Comparison of ENCODE assay signal across 6 cellular contexts in the genomic region with DNA sequence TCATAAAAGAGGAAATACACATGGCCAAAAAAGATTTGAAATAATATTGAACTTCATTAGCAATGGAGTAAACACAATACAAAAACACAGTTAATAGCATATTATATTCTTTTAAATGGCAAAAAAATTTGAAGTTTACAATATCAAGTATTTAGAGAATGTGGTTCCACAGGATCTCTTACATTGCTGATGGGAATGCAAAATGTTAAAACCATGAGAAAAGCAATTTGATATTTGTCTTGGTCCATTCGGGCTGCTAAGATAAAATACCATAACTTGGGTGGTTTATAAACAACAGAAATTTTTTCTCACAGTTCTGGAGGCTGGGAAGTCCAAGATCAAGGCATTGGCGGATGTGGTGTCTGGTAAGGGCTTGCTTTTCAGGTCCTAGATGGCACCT.
"Had no signal": no experiment of that assay in that cellular context is flagged by ENCODE, and none has a peak within 500 bp of the region (broad histone marks: within the 10 kb centered on the region; RNA-seq: fewer than 3 reads in every experiment).

No MANE protein-coding gene starts in this region.

- DNase-seq: H9, HCEC 1CT, KG1 had no signal

- H3K4me3 Mint-ChIP-seq: GM23338, H9, IgD-negative memory B cell had no signal

- ATAC-seq: GM23338, K562 had no signal

- H3K9me3 Mint-ChIP-seq: GM23338, IgD-negative memory B cell had no signal

- H3K27me3 Mint-ChIP-seq: IgD-negative memory B cell had no signal

- H3K4me3 ChIP-seq: GM23338, K562 had no signal

- H3K4me1 Mint-ChIP-seq: GM23338, H9, IgD-negative memory B cell had no signal

- H3K27ac Mint-ChIP-seq: GM23338, H9, IgD-negative memory B cell had no signal
